14 cellular contexts compared by ENCODE assay signal in the genomic region with DNA sequence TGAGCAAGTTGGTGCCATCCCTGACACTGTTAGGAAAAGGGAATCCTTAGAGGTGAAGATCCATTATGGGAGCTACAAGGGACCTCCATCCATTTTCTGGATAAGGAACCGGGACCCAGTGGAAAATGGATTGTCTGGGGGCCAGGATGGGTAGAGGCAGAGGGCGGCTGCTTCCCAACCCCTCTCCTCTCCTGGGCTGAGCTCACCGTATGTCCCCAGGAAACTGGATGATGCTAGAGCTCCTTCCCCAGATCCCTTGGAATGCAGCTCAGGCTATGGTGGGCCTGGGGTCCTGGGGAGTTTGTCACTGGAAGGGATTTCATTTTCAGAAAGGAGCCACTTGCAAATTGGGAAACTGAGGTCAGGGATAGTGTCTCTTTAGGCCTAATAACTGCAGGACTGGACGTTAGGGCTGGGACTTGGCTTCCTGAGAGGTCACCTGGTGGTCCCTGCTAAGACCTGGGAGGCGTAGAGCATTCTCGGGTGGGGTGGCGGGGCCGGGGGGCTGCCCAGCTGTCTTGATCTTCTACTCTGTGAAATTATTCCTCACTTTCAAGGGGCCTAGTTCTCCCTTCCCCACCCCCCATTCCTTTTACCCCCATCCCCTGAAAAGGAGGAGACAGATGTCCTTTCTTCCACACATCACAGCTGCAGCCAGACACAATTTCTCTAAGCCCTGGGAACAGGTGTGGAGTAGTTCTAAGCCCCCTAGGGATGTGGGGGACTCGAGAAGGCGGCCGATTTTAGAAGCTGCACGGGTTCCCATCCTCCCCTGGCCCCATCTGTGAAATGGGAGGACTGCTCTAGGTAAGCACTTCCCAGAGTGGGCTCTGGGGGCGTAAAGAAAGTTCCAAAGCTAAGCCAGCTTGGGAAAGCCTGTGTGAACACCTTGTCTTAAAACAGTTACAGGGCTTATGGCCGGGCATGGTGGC.
A peak's percentile ranks its signal among the peaks of the same experiment; 100 is the strongest.
DNase-seq lines count a peak whose midpoint lies in the region; ATAC-seq and TF ChIP-seq lines count a peak whose summit lies in the region.
"Had no signal": no experiment of that assay in that cellular context is flagged by ENCODE, and none has a peak within 500 bp of the region (broad histone marks: within the 10 kb centered on the region; RNA-seq: fewer than 3 reads in every experiment).

No MANE protein-coding gene starts in this region.

- no peak for TF ChIP-seq POLR2A in upper lobe of left lung (IDR thresholded peaks at IDR 0.05)

- H3K27ac ChIP-seq in heart right ventricle = peak overlapping the region in 8 of 10 donors; percentile 35 to 70 (median 57)
- H3K27ac ChIP-seq in colonic mucosa = peak overlapping the region; percentile 22
- H3K27ac ChIP-seq in upper lobe of left lung = peak overlapping the region; percentile 53 to 75 (median 60)

- WGBS in heart right ventricle, 2 donors = 80 to 83% methylated on average over 14 of the region's 14 CpGs
- WGBS in upper lobe of left lung, 2 donors = 85 to 87% methylated on average over 14 of the region's 14 CpGs

- H3K27me3 ChIP-seq in heart right ventricle (peaks cover 5 to 37% (median 30%) of the 10 kb centered on the region in 7 donors), colonic mucosa (no peaks in the 10 kb centered on the region), upper lobe of left lung (peaks cover 0 to 7% (median 3%) of the 10 kb centered on the region in 4 donors)

- intact Hi-C loops in heart right ventricle (cut with DNase I) (loop anchor here in 2 of 10 donors (10.0 kb wide), 3 partner anchors 80 to 100 kb away; partner anchors contain the start of gene PKNOX2 (in 1 of the 2)), Right ventricle myocardium inferior (cut with DNase I) (loop anchor here (5.0 kb wide), 1 partner anchor 83 kb away; no protein-coding TSS in a partner anchor), colonic mucosa (cut with DNase I) (no loop called here)

- H3K4me3 ChIP-seq in heart right ventricle (no peak overlapping the region), colonic mucosa (no peak overlapping the region), upper lobe of left lung (no peak overlapping the region)

- H3K4me1 ChIP-seq in heart right ventricle (peaks cover 4 to 32% (median 18%) of the 10 kb centered on the region in 9 donors), colonic mucosa (no peaks in the 10 kb centered on the region), upper lobe of left lung (peaks cover 6 to 23% (median 11%) of the 10 kb centered on the region in 4 donors)

- no peak overlapping the region for H3K9ac ChIP-seq in colonic mucosa (ENCODE audit: low read depth in 2 of 2, low read length in 2 of 2)

- no peaks in the 10 kb centered on the region for H3K36me3 ChIP-seq in heart right ventricle
- H3K36me3 ChIP-seq in colonic mucosa = no peaks in the 10 kb centered on the region
- H3K36me3 ChIP-seq in upper lobe of left lung = no peaks in the 10 kb centered on the region

- no peak for TF ChIP-seq EP300 in upper lobe of left lung (IDR thresholded peaks at IDR 0.05)

- H3K9me3 ChIP-seq in heart right ventricle (no peaks in the 10 kb centered on the region), colonic mucosa (no peaks in the 10 kb centered on the region), upper lobe of left lung (no peaks in the 10 kb centered on the region)
- H3K9me3 ChIP-seq: Caco-2 had no signal

- TF ChIP-seq CTCF in heart right ventricle (IDR thresholded peaks at IDR 0.05) (no peak), colonic mucosa (IDR thresholded peaks at IDR 0.05) (no peak), upper lobe of left lung (IDR thresholded peaks at IDR 0.05) (no peak), omental fat pad (IDR thresholded peaks at IDR 0.05) (no peak)

- no peak for DNase-seq in heart right ventricle
- DNase-seq in Right ventricle myocardium inferior (ENCODE audit: missing footprints) = no peak
- DNase-seq in colonic mucosa = no peak
- peak; percentile 75 for DNase-seq in myocyte (ENCODE audit: low read depth)
- peak in 1 of 2 donors; percentile 56 for DNase-seq in upper lobe of left lung
- no peak for DNase-seq in NCI-H1048 (lab: John Stamatoyannopoulos, UW)
- DNase-seq in omental fat pad (ENCODE audit: low spot score) = no peak
- DNase-seq: activated CD8-positive, alpha-beta T cell treated with anti-CD3 and anti-CD28 coated beads for 36 hours; effector memory CD4-positive, alpha-beta T cell; NCI-H1105; NCI-H226; stimulated activated naive CD8-positive, alpha-beta T cell treated with anti-CD3 and anti-CD28 coated beads, Interleukin-15, Interleukin-2, amounts not matched to agents 100 U/mL and 50 U/mL, for 24 hours had no signal

- ATAC-seq in heart right ventricle = no peak
- ATAC-seq in Right ventricle myocardium inferior = no peak
- ATAC-seq in upper lobe of left lung (ENCODE audit: low FRiP score in 2 of 2) = no peak
- no peak for ATAC-seq in HG03097 (IDR thresholded peaks at IDR 0.05; ENCODE audit: low FRiP score, unreplicated experiment)
- no peak for ATAC-seq in omental fat pad (ENCODE audit: low FRiP score)
- ATAC-seq: stimulated activated naive CD8-positive, alpha-beta T cell treated with anti-CD3 and anti-CD28 coated beads, Interleukin-15, Interleukin-2, amounts not matched to agents 100 U/mL and 50 U/mL, for 24 hours had no signal
